ENCODE assay signal across 8 cellular contexts in genomic region chr9:110183208-110184145, GRCh38. TPM values are rescaled to one million over a fixed set of nuclear protein-coding genes. Genes with fewer than 3 reads are reported as not detected.
A peak's percentile ranks its signal among the peaks of the same experiment; 100 is the strongest.
DNase-seq lines count a peak whose midpoint lies in the region; ATAC-seq and TF ChIP-seq lines count a peak whose summit lies in the region.

No MANE protein-coding gene starts in this region.

- no peaks in the 10 kb centered on the region for H3K4me1 Mint-ChIP-seq in stimulated activated naive CD8-positive, alpha-beta T cell treated with anti-CD3 and anti-CD28 coated beads, Interleukin-15, amount 100 ng/mL, for 72 hours

- H3K4me3 Mint-ChIP-seq in stimulated activated naive CD8-positive, alpha-beta T cell treated with anti-CD3 and anti-CD28 coated beads, Interleukin-15, amount 100 ng/mL, for 72 hours: no peak overlapping the region

- ATAC-seq in GM18870 (IDR thresholded peaks at IDR 0.05; ENCODE audit: unreplicated experiment): peak; percentile 59
- ATAC-seq in HG03196 (IDR thresholded peaks at IDR 0.05; ENCODE audit: unreplicated experiment): peak; percentile 70
- ATAC-seq in stimulated activated naive CD8-positive, alpha-beta T cell treated with anti-CD3 and anti-CD28 coated beads, Interleukin-15, amount 100 ng/mL, for 72 hours: peak; percentile 72

- no peaks in the 10 kb centered on the region for H3K27me3 Mint-ChIP-seq in stimulated activated naive CD8-positive, alpha-beta T cell treated with anti-CD3 and anti-CD28 coated beads, Interleukin-15, amount 100 ng/mL, for 72 hours

- no peak overlapping the region for H3K4me3 ChIP-seq in BE2C (ENCODE audit: low read depth, low read length)

- H3K27ac Mint-ChIP-seq in stimulated activated naive CD8-positive, alpha-beta T cell treated with anti-CD3 and anti-CD28 coated beads, Interleukin-15, amount 100 ng/mL, for 72 hours: no peak overlapping the region

- H3K27me3 ChIP-seq in BE2C: no peaks in the 10 kb centered on the region

- DNase-seq in BE2C: peak; percentile 70
- DNase-seq in NCI-H524 treated with DMSO at 0.1 percent for 48 hours (lab: John Stamatoyannopoulos, UW): peak; percentile 65
- peak; percentile 28 to 30 for DNase-seq in activated CD4-positive, alpha-beta T cell treated with anti-CD3 and anti-CD28 coated beads, Interleukin-2, amount 50 U/mL, for 4 hours
- DNase-seq in epithelial cell of prostate (ENCODE audit: low read depth, low spot score): peak; percentile 36
- peak; percentile 81 for DNase-seq in mucosa of gallbladder (ENCODE audit: low spot score)
- peak; percentile 32 to 48 for DNase-seq in stimulated activated naive CD8-positive, alpha-beta T cell treated with anti-CD3 and anti-CD28 coated beads, Interleukin-15, amount 100 ng/mL, for 72 hours

- H3K9me3 Mint-ChIP-seq in stimulated activated naive CD8-positive, alpha-beta T cell treated with anti-CD3 and anti-CD28 coated beads, Interleukin-15, amount 100 ng/mL, for 72 hours: peaks cover 0 to 10% of the 10 kb centered on the region in 2 donors

- H3K36me3 ChIP-seq in BE2C: no peaks in the 10 kb centered on the region

- no peaks in the 10 kb centered on the region for H3K4me1 ChIP-seq in BE2C

- peak; percentile 83 for TF ChIP-seq CTCF in BE2C (IDR thresholded peaks at IDR 0.05; ENCODE audit: low read depth, low read length)

- no peaks in the 10 kb centered on the region for H3K9me3 ChIP-seq in BE2C

- H3K27ac ChIP-seq in epithelial cell of prostate: no peak overlapping the region

RNA-seq across cellular contexts. Expression of gene C9orf152, which starts 24.5 kb away (rescaled TPM):
- not detected for polyA plus RNA-seq in BE2C (2012; ENCODE audit: insufficient read depth, insufficient read length, low read depth)
- total RNA-seq in mucosa of gallbladder: 44.4 TPM

Comparison
In these comparisons a context has a peak if more than half of its experiments do, and no peak if none do; other contexts are left out.
1. DNase-seq: peak in every context shown above with its lines; median percentile 81 in mucosa of gallbladder; 70 in BE2C; 65 in NCI-H524 treated with DMSO at 0.1 percent for 48 hours; 40 in stimulated activated naive CD8-positive, alpha-beta T cell treated with anti-CD3 and anti-CD28 coated beads, Interleukin-15, amount 100 ng/mL, for 72 hours; 36 in epithelial cell of prostate; 29 in activated CD4-positive, alpha-beta T cell treated with anti-CD3 and anti-CD28 coated beads, Interleukin-2, amount 50 U/mL, for 4 hours.